Comparison of ENCODE assay signal across 10 cellular contexts in genomic region chr20:49674383-49675352, GRCh38. TPM values are rescaled to one million over a fixed set of nuclear protein-coding genes. Genes with fewer than 3 reads are reported as not detected.
DNase-seq lines count a peak whose midpoint lies in the region; ATAC-seq and TF ChIP-seq lines count a peak whose summit lies in the region.
"Had no signal": no experiment of that assay in that cellular context is flagged by ENCODE, and none has a peak within 500 bp of the region (broad histone marks: within the 10 kb centered on the region; RNA-seq: fewer than 3 reads in every experiment).

No MANE protein-coding gene starts in this region.

- POLR2A ChIA-PET in RWPE1 (lab: Yijun Ruan, JAX; ENCODE audit: low non-redundant PET) = no interaction called here

- H3K27me3 ChIP-seq in foreskin keratinocyte (no peaks in the 10 kb centered on the region), gastrocnemius medialis (no peaks in the 10 kb centered on the region)

- H3K27ac ChIP-seq in RWPE1 (peak overlapping the region; percentile 47; the same call in 1 of the 2 replicates), foreskin keratinocyte (no peak overlapping the region), gastrocnemius medialis (peak overlapping the region; percentile 77 to 91 (median 84))
- H3K27ac ChIP-seq: SK-N-MC had no signal

- in situ Hi-C loops in gastrocnemius medialis (cut with MboI; ENCODE audit: low sequenced_read_pairs in 4 of 4) = no loop called here

- TF ChIP-seq POLR2A in gastrocnemius medialis (IDR thresholded peaks at IDR 0.05) = no peak

- H3K9me3 ChIP-seq in gastrocnemius medialis = no peaks in the 10 kb centered on the region

- H3K36me3 ChIP-seq in gastrocnemius medialis = no peaks in the 10 kb centered on the region

- ATAC-seq in foreskin keratinocyte = peak; percentile 57
- peak in 1 of 2 donors; percentile 44 for ATAC-seq in gastrocnemius medialis
- no peak for ATAC-seq in GM21526 (IDR thresholded peaks at IDR 0.05; ENCODE audit: low FRiP score, unreplicated experiment)
- no peak for ATAC-seq in HG03139 (IDR thresholded peaks at IDR 0.05; ENCODE audit: unreplicated experiment)
- no peak for ATAC-seq in HG02884 (IDR thresholded peaks at IDR 0.05; ENCODE audit: unreplicated experiment)

- no peak; the same call in 1 of the 2 replicates for TF ChIP-seq CTCF in RWPE1 (conservative IDR thresholded peaks at IDR 0.05; ENCODE audit: low read depth)
- TF ChIP-seq CTCF in foreskin keratinocyte (conservative IDR thresholded peaks at IDR 0.05) = peak; percentile 33
- TF ChIP-seq CTCF in gastrocnemius medialis (IDR thresholded peaks at IDR 0.05 in 4 of 5, conservative IDR thresholded peaks at IDR 0.05 in 1 of 5) = no peak

- intact Hi-C loops in gastrocnemius medialis (cut with DNase I; ENCODE audit: low total_unique reads) = no loop called here

- no peak overlapping the region for H3K4me3 ChIP-seq in gastrocnemius medialis
- H3K4me3 ChIP-seq: SK-N-MC had no signal

- peaks cover 37% of the 10 kb centered on the region for H3K4me1 ChIP-seq in foreskin keratinocyte
- peaks cover 95 to 96% of the 10 kb centered on the region in 2 donors for H3K4me1 ChIP-seq in gastrocnemius medialis

- DNase-seq in H4 (ENCODE audit: low spot score) (peak; percentile 42), RWPE1 (ENCODE audit: low spot score) (peak; percentile 94), foreskin keratinocyte (peak; percentile 34 to 72), gastrocnemius medialis (no peak)
- no peak for DNase-seq in effector CD8-positive, alpha-beta T cell (lab: John Stamatoyannopoulos, UW)
- DNase-seq: naive B cell had no signal

- CTCF ChIA-PET in RWPE1 (lab: Yijun Ruan, JAX) = interaction anchor here (0.6 to 1.3 kb wide), 3 partner anchors 10 to 133 kb away, joined by 3 to 4 read pairs (median 4); no protein-coding TSS in a partner anchor

RNA-seq across cellular contexts. Expression of gene B4GALT5, which starts 39.0 kb away (rescaled TPM):
- 13.3 and 15.4 TPM in 2 replicates for total RNA-seq in H4 (2014; rRNA removed; shearing (Covaris generic))
- 24.5 and 25.0 TPM in 2 replicates for total RNA-seq in foreskin keratinocyte
- polyA plus RNA-seq in foreskin keratinocyte = 8.5 and 10.6 TPM in 2 replicates
- total RNA-seq in gastrocnemius medialis = 10 to 100 TPM; 27.6 to 75.2 (median 56.4) TPM

Comparison
In these comparisons a context has a peak if more than half of its experiments do, and no peak if none do; other contexts are left out.
1. DNase-seq: peak in H4 (single experiment), RWPE1 (single experiment) and foreskin keratinocyte (2 of 2); none in gastrocnemius medialis (0 of 2) and effector CD8-positive, alpha-beta T cell (single experiment).